ENCODE assay signal across 13 cellular contexts in the genomic region with DNA sequence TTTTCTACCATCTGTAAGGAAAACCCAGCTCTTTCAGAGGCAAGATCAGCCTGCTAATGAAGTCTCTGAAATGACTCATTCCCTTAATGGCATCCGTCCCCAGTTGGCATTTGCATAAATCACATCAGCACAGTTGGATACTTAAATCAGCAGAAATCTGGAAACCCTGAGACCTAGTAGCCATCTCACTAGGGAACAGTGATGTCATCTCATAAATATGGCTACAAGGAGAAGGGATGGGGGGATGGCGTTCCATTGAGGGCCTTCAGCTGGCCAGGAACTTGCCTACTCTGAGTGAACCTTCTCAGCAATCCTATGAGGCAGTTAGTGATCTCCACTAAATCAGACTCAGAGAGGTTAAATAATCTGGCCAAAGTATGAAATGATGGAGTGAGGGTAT.
DNase-seq lines count a peak whose midpoint lies in the region; ATAC-seq and TF ChIP-seq lines count a peak whose summit lies in the region.
"Had no signal": no experiment of that assay in that cellular context is flagged by ENCODE, and none has a peak within 500 bp of the region (broad histone marks: within the 10 kb centered on the region; RNA-seq: fewer than 3 reads in every experiment).

No MANE protein-coding gene starts in this region.

- TF ChIP-seq CTCF in psoas muscle (IDR thresholded peaks at IDR 0.05) (no peak), tibial nerve (IDR thresholded peaks at IDR 0.05) (no peak)

- no peak for TF ChIP-seq EP300 in tibial nerve (IDR thresholded peaks at IDR 0.05)

- ATAC-seq in psoas muscle: peak; percentile 75 to 86 (median 80)
- ATAC-seq: natural killer cell, T-helper 17 cell had no signal

- H3K27ac ChIP-seq in psoas muscle (peak overlapping the region; percentile 62), tibial nerve (no peak overlapping the region)

- H3K9ac ChIP-seq in NT2/D1 (ENCODE audit: insufficient read length, low read depth): no peak overlapping the region

- H3K9me3 ChIP-seq in NT2/D1 (ENCODE audit: insufficient read depth, low read length): peaks cover 17% of the 10 kb centered on the region; the same call in 1 of the 2 replicates
- no peaks in the 10 kb centered on the region for H3K9me3 ChIP-seq in psoas muscle
- H3K9me3 ChIP-seq in tibial nerve: peaks cover 0 to 8% (median 0%) of the 10 kb centered on the region in 4 donors

- H3K27me3 ChIP-seq in NT2/D1 (ENCODE audit: insufficient read depth, insufficient read length) (no peaks in the 10 kb centered on the region), psoas muscle (ENCODE audit: insufficient read depth in 3 of 3, low read length in 2 of 3) (no peaks in the 10 kb centered on the region), tibial nerve (no peaks in the 10 kb centered on the region)

- no peak overlapping the region for H3K4me3 ChIP-seq in NT2/D1 (ENCODE audit: insufficient read length, low read depth)
- no peak overlapping the region for H3K4me3 ChIP-seq in psoas muscle
- no peak overlapping the region for H3K4me3 ChIP-seq in tibial nerve

- DNase-seq in GM03348 (ENCODE audit: low spot score) (peak; percentile 78), NT2/D1 (ENCODE audit: low read depth, low spot score) (peak; percentile 48), fibroblast of the conjunctiva (ENCODE audit: low read depth) (peak; percentile 28), psoas muscle (no peak), tibial nerve (ENCODE audit: low spot score in 2 of 2) (no peak), T-helper 1 cell (no peak), pons (ENCODE audit: low spot score) (no peak), RPMI8226 (no peak)
- DNase-seq: activated CD4-positive, alpha-beta T cell treated with anti-CD3 and anti-CD28 coated beads, Interleukin-2, amount 50 U/mL, for 1 hour; natural killer cell; NCI-H1048; small intestine; T-helper 17 cell had no signal

- H3K36me3 ChIP-seq in NT2/D1 (ENCODE audit: insufficient read depth, insufficient read length, low read length) (no peaks in the 10 kb centered on the region), psoas muscle (ENCODE audit: insufficient read depth in 1 of 2, low read depth in 1 of 2) (peaks cover 0 to 86% of the 10 kb centered on the region in 2 donors), tibial nerve (peaks cover 0 to 4% (median 0%) of the 10 kb centered on the region in 3 donors)

- intact Hi-C loops in psoas muscle (cut with DNase I): no loop called here

- no peaks in the 10 kb centered on the region for H3K4me1 ChIP-seq in NT2/D1 (ENCODE audit: insufficient read depth, insufficient read length)
- peaks cover 14% of the 10 kb centered on the region for H3K4me1 ChIP-seq in psoas muscle
- H3K4me1 ChIP-seq in tibial nerve: no peaks in the 10 kb centered on the region

- 27 to 47% (median 29%) methylated on average over 2 of the region's 2 CpGs for WGBS in psoas muscle, 3 donors
- 34 to 42% methylated on average over 2 of the region's 2 CpGs for WGBS in tibial nerve, 2 donors

- TF ChIP-seq POLR2A in tibial nerve (IDR thresholded peaks at IDR 0.05): no peak

Comparison
In these comparisons a context has a peak if more than half of its experiments do, and no peak if none do; other contexts are left out.
1. DNase-seq: peak in GM03348 (single experiment), NT2/D1 (single experiment) and fibroblast of the conjunctiva (single experiment); none in psoas muscle (0 of 2), tibial nerve (0 of 2), T-helper 1 cell (0 of 5), pons (single experiment) and RPMI8226 (single experiment).